ENCODE assay signal across 1 cellular context in genomic region chr4:10115271-10115656, GRCh38.
A peak's percentile ranks its signal among the peaks of the same experiment; 100 is the strongest.
TF ChIP-seq lines count a peak whose summit lies in the region.

No MANE protein-coding gene starts in this region.

TF ChIP-seq in HepG2, 621 proteins besides CTCF, POLR2A, EP300 and RAD21 (continued from another document):
- TF ChIP-seq PAF1 (CRISPR knock-in tag; IDR thresholded peaks at IDR 0.05) (no peak), HNRNPUL1 (IDR thresholded peaks at IDR 0.05; ENCODE audit: low read depth, low read length) (no peak), PHF21A (CRISPR knock-in tag; IDR thresholded peaks at IDR 0.05) (peak; percentile 21; the same call in 1 of the 2 replicates), ZC3H4 (CRISPR knock-in tag; IDR thresholded peaks at IDR 0.05; ENCODE audit: borderline replicate concordance) (no peak), MED1 (CRISPR knock-in tag; IDR thresholded peaks at IDR 0.05) (peak; percentile 16; the same call in 1 of the 2 replicates), ZNF879 (CRISPR knock-in tag; IDR thresholded peaks at IDR 0.05) (0 out of 2 replicates have a peak, but pooled peaks have one; percentile 16), MEIS2 (CRISPR knock-in tag; IDR thresholded peaks at IDR 0.05) (0 out of 2 replicates have a peak, but pooled peaks have one; percentile 17), STAG1 (CRISPR knock-in tag; IDR thresholded peaks at IDR 0.05) (0 out of 2 replicates have a peak, but pooled peaks have one; percentile 3), SAP130 (CRISPR knock-in tag; IDR thresholded peaks at IDR 0.05; ENCODE audit: low read depth) (peak; percentile 80), ZSCAN25 (CRISPR knock-in tag; IDR thresholded peaks at IDR 0.05) (no peak), THAP11 (CRISPR knock-in tag; IDR thresholded peaks at IDR 0.05) (peak; percentile 23; the same call in 1 of the 2 replicates), ZBTB20 (CRISPR knock-in tag; IDR thresholded peaks at IDR 0.05; ENCODE audit: borderline replicate concordance, low read depth) (0 out of 2 replicates have a peak, but pooled peaks have one; percentile 61), CREB1 (IDR thresholded peaks at IDR 0.05) (no peak), CREB1 (CRISPR knock-in tag; IDR thresholded peaks at IDR 0.05) (no peak), MXD3 (CRISPR knock-in tag; IDR thresholded peaks at IDR 0.05) (0 out of 2 replicates have a peak, but pooled peaks have one; percentile 31), KAT8 (CRISPR knock-in tag; IDR thresholded peaks at IDR 0.05) (0 out of 2 replicates have a peak, but pooled peaks have one; percentile 12), HBP1 (CRISPR knock-in tag; IDR thresholded peaks at IDR 0.05; ENCODE audit: low read depth) (peak; percentile 99), SOX13 (IDR thresholded peaks at IDR 0.05) (no peak), SOX13 (CRISPR knock-in tag; conservative IDR thresholded peaks at IDR 0.05 in 1 of 2, IDR thresholded peaks at IDR 0.05 in 1 of 2) (peak in 1 of 2 experiments; percentile 15; a peak in 1 of 4 replicates), KDM2A (CRISPR knock-in tag; IDR thresholded peaks at IDR 0.05; ENCODE audit: borderline replicate concordance, low read depth) (peak; percentile 6; the same call in 1 of the 2 replicates), UBTF (CRISPR knock-in tag; IDR thresholded peaks at IDR 0.05) (0 out of 2 replicates have a peak, but pooled peaks have one; percentile 17), POGZ (CRISPR knock-in tag; IDR thresholded peaks at IDR 0.05) (0 out of 2 replicates have a peak, but pooled peaks have one; percentile 20), ZKSCAN1 (IDR thresholded peaks at IDR 0.05; ENCODE audit: low read length) (no peak), YY1 (IDR thresholded peaks at IDR 0.05; ENCODE audit: insufficient read depth, insufficient replicate concordance, low read depth, low read length) (peak; percentile 57), HOXA3 (CRISPR knock-in tag; IDR thresholded peaks at IDR 0.05) (peak; percentile 29; the same call in 1 of the 2 replicates), HMGXB4 (CRISPR knock-in tag; IDR thresholded peaks at IDR 0.05; ENCODE audit: borderline replicate concordance in 1 of 2, low read depth in 1 of 2) (peak; percentile 17 to 40; a peak in 2 of 4 replicates), ZBTB7B (CRISPR knock-in tag; IDR thresholded peaks at IDR 0.05) (peak; percentile 38; the same call in 1 of the 2 replicates)
- TF ChIP-seq, protein P1, sequence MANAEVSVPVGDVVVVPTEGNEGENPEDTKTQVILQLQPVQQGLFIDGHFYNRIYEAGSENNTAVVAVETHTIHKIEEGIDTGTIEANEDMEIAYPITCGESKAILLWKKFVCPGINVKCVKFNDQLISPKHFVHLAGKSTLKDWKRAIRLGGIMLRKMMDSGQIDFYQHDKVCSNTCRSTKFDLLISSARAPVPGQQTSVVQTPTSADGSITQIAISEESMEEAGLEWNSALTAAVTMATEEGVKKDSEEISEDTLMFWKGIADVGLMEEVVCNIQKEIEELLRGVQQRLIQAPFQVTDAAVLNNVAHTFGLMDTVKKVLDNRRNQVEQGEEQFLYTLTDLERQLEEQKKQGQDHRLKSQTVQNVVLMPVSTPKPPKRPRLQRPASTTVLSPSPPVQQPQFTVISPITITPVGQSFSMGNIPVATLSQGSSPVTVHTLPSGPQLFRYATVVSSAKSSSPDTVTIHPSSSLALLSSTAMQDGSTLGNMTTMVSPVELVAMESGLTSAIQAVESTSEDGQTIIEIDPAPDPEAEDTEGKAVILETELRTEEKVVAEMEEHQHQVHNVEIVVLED (CRISPR knock-in tag; IDR thresholded peaks at IDR 0.05; ENCODE audit: borderline replicate concordance): no peak
- TF ChIP-seq, protein P2, sequence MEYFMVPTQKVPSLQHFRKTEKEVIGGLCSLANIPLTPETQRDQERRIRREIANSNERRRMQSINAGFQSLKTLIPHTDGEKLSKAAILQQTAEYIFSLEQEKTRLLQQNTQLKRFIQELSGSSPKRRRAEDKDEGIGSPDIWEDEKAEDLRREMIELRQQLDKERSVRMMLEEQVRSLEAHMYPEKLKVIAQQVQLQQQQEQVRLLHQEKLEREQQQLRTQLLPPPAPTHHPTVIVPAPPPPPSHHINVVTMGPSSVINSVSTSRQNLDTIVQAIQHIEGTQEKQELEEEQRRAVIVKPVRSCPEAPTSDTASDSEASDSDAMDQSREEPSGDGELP (IDR thresholded peaks at IDR 0.05; ENCODE audit: borderline replicate concordance, low read depth): peak; percentile 55; the same call in 1 of the 2 replicates
- TF ChIP-seq, protein P3, sequence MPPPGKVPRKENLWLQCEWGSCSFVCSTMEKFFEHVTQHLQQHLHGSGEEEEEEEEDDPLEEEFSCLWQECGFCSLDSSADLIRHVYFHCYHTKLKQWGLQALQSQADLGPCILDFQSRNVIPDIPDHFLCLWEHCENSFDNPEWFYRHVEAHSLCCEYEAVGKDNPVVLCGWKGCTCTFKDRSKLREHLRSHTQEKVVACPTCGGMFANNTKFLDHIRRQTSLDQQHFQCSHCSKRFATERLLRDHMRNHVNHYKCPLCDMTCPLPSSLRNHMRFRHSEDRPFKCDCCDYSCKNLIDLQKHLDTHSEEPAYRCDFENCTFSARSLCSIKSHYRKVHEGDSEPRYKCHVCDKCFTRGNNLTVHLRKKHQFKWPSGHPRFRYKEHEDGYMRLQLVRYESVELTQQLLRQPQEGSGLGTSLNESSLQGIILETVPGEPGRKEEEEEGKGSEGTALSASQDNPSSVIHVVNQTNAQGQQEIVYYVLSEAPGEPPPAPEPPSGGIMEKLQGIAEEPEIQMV (CRISPR knock-in tag; IDR thresholded peaks at IDR 0.05; ENCODE audit: low read depth): peak; percentile 44; the same call in 1 of the 2 replicates
- TF ChIP-seq, protein P4, sequence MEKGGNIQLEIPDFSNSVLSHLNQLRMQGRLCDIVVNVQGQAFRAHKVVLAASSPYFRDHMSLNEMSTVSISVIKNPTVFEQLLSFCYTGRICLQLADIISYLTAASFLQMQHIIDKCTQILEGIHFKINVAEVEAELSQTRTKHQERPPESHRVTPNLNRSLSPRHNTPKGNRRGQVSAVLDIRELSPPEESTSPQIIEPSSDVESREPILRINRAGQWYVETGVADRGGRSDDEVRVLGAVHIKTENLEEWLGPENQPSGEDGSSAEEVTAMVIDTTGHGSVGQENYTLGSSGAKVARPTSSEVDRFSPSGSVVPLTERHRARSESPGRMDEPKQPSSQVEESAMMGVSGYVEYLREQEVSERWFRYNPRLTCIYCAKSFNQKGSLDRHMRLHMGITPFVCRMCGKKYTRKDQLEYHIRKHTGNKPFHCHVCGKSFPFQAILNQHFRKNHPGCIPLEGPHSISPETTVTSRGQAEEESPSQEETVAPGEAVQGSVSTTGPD (CRISPR knock-in tag; IDR thresholded peaks at IDR 0.05): peak; percentile 40; the same call in 1 of the 2 replicates
